In genomic region chr12:132847363-132848356, GRCh38 we compare ENCODE assay signal across 1 cellular context.
TF ChIP-seq lines count a peak whose summit lies in the region.

No MANE protein-coding gene starts in this region.

TF ChIP-seq in H1, 55 proteins besides CTCF, POLR2A, EP300 and RAD21:
- TF ChIP-seq MAX (IDR thresholded peaks at IDR 0.05) (peak; percentile 56), RXRA (IDR thresholded peaks at IDR 0.05; ENCODE audit: insufficient read depth, low read depth, low read length) (no peak), TAF1 (IDR thresholded peaks at IDR 0.05; ENCODE audit: low read depth, low read length) (no peak), NANOG (IDR thresholded peaks at IDR 0.05; ENCODE audit: insufficient read depth, low read depth, low read length, poor library complexity, severe bottlenecking) (peak; percentile 48), SIN3A (conservative IDR thresholded peaks at IDR 0.05 in 1 of 2, IDR thresholded peaks at IDR 0.05 in 1 of 2; ENCODE audit: low read depth in 1 of 2, low read length in 2 of 2) (peak in 1 of 2 experiments; percentile 69; a peak in 2 of 4 replicates), POLR2AphosphoS5 (IDR thresholded peaks at IDR 0.05; ENCODE audit: low read depth, low read length) (no peak), TAF7 (optimal IDR thresholded peaks at IDR 0.05; ENCODE audit: borderline replicate concordance, low read depth, low read length) (no peak), CHD1 (IDR thresholded peaks at IDR 0.05; ENCODE audit: low read depth, low read length) (no peak), PHF8 (conservative IDR thresholded peaks at IDR 0.05; ENCODE audit: low read depth, low read length) (no peak), ATF2 (IDR thresholded peaks at IDR 0.05; ENCODE audit: low read length) (no peak), BACH1 (IDR thresholded peaks at IDR 0.05; ENCODE audit: low read length) (no peak; the same call in 1 of the 2 replicates), ASH2L (IDR thresholded peaks at IDR 0.05; ENCODE audit: low read length) (no peak), USF2 (IDR thresholded peaks at IDR 0.05; ENCODE audit: low read length) (no peak), POU5F1 (IDR thresholded peaks at IDR 0.05; ENCODE audit: low read depth, low read length) (no peak), SP4 (IDR thresholded peaks at IDR 0.05; ENCODE audit: low read length) (no peak), TCF12 (IDR thresholded peaks at IDR 0.05; ENCODE audit: low read depth, low read length) (peak; percentile 56; the same call in 1 of the 2 replicates), SUZ12 (IDR thresholded peaks at IDR 0.05; ENCODE audit: low read length) (no peak)
TF ChIP-seq in H1: peak in this region for 4.
